ENCODE assay signal across 21 cellular contexts in genomic region chr5:178290376-178290775, GRCh38.
"Had no signal": no experiment of that assay in that cellular context is flagged by ENCODE, and none has a peak within 500 bp of the region (broad histone marks: within the 10 kb centered on the region; RNA-seq: fewer than 3 reads in every experiment).

No MANE protein-coding gene starts in this region.

- H3K4me3 ChIP-seq: esophagus squamous epithelium, heart right ventricle, suprapubic skin, tibial nerve had no signal

- H3K4me1 Mint-ChIP-seq: activated CD4-positive, alpha-beta memory T cell treated with anti-CD3 and anti-CD28 coated beads, Interleukin-2, amount 10 ng/mL, durations not matched to agents 7 days and 5 days; activated CD4-positive, alpha-beta T cell treated with anti-CD3 and anti-CD28 coated beads, Interleukin-2, amount 10 ng/mL, durations not matched to agents 24 days and 14 days; activated T-helper 17 cell treated with anti-CD3 and anti-CD28 coated beads, Interleukin-2, amount 50 U/mL, for 72 hours; central memory CD8-positive, alpha-beta T cell; naive B cell had no signal

- DNase-seq: activated CD4-positive, alpha-beta memory T cell treated with anti-CD3 and anti-CD28 coated beads, Interleukin-2, amount 10 ng/mL, durations not matched to agents 7 days and 5 days; activated CD4-positive, alpha-beta T cell treated with anti-CD3 and anti-CD28 coated beads, Interleukin-2, amount 10 ng/mL, durations not matched to agents 24 days and 14 days; activated CD4-positive, CD25-positive, alpha-beta regulatory T cell treated with anti-CD3 and anti-CD28 coated beads, Interleukin-2, amount 50 U/mL, for 72 hours; activated CD8-positive, alpha-beta memory T cell treated with anti-CD3 and anti-CD28 coated beads, Interleukin-2, amount 50 U/mL, for 48 hours; activated gamma-delta T cell treated with Interleukin-2 at 50 U/mL for 16 hours; activated naive CD4-positive, alpha-beta T cell treated with anti-CD3 and anti-CD28 coated beads, Interleukin-2, amount 50 U/mL, for 16 hours; activated T-cell treated with anti-CD3 and anti-CD28 coated beads, Interleukin-2, amount 50 U/mL, for 24 hours; amniotic stem cell; effector CD8-positive, alpha-beta T cell; esophagus squamous epithelium; foreskin melanocyte; naive B cell; stimulated activated naive CD4-positive, alpha-beta T cell; T-helper 2 cell had no signal

- H3K9me3 ChIP-seq: esophagus squamous epithelium, heart right ventricle, suprapubic skin, tibial nerve had no signal

- ATAC-seq: activated T-helper 17 cell treated with anti-CD3 and anti-CD28 coated beads, Interleukin-2, amount 50 U/mL, for 72 hours; heart right ventricle had no signal

- H3K4me3 Mint-ChIP-seq: activated CD4-positive, alpha-beta memory T cell treated with anti-CD3 and anti-CD28 coated beads, Interleukin-2, amount 10 ng/mL, durations not matched to agents 7 days and 5 days; activated CD4-positive, alpha-beta T cell treated with anti-CD3 and anti-CD28 coated beads, Interleukin-2, amount 10 ng/mL, durations not matched to agents 24 days and 14 days; activated T-cell treated with anti-CD3 and anti-CD28 coated beads, Interleukin-2, amount 50 U/mL, for 24 hours; activated T-helper 17 cell treated with anti-CD3 and anti-CD28 coated beads, Interleukin-2, amount 50 U/mL, for 72 hours; central memory CD8-positive, alpha-beta T cell; mesothelial cell of epicardium; naive B cell had no signal

- H3K27me3 Mint-ChIP-seq: activated CD4-positive, alpha-beta memory T cell treated with anti-CD3 and anti-CD28 coated beads, Interleukin-2, amount 10 ng/mL, durations not matched to agents 7 days and 5 days; activated CD4-positive, alpha-beta T cell treated with anti-CD3 and anti-CD28 coated beads, Interleukin-2, amount 10 ng/mL, durations not matched to agents 24 days and 14 days had no signal

- H3K36me3 ChIP-seq: esophagus squamous epithelium, heart right ventricle, suprapubic skin, tibial nerve had no signal

- H3K36me3 Mint-ChIP-seq: mesothelial cell of epicardium, naive B cell had no signal

- H3K27ac ChIP-seq: epithelial cell of prostate, esophagus squamous epithelium, heart right ventricle, suprapubic skin, tibial nerve had no signal

- H3K27ac Mint-ChIP-seq: activated CD4-positive, alpha-beta memory T cell treated with anti-CD3 and anti-CD28 coated beads, Interleukin-2, amount 10 ng/mL, durations not matched to agents 7 days and 5 days; activated CD4-positive, alpha-beta T cell treated with anti-CD3 and anti-CD28 coated beads, Interleukin-2, amount 10 ng/mL, durations not matched to agents 24 days and 14 days; activated T-cell treated with anti-CD3 and anti-CD28 coated beads, Interleukin-2, amount 50 U/mL, for 24 hours; activated T-helper 17 cell treated with anti-CD3 and anti-CD28 coated beads, Interleukin-2, amount 50 U/mL, for 72 hours had no signal

- H3K9me3 Mint-ChIP-seq: activated CD4-positive, alpha-beta memory T cell treated with anti-CD3 and anti-CD28 coated beads, Interleukin-2, amount 10 ng/mL, durations not matched to agents 7 days and 5 days; activated CD4-positive, alpha-beta T cell treated with anti-CD3 and anti-CD28 coated beads, Interleukin-2, amount 10 ng/mL, durations not matched to agents 24 days and 14 days; activated T-cell treated with anti-CD3 and anti-CD28 coated beads, Interleukin-2, amount 50 U/mL, for 24 hours; activated T-helper 17 cell treated with anti-CD3 and anti-CD28 coated beads, Interleukin-2, amount 50 U/mL, for 72 hours; central memory CD8-positive, alpha-beta T cell had no signal
